In the genomic region with DNA sequence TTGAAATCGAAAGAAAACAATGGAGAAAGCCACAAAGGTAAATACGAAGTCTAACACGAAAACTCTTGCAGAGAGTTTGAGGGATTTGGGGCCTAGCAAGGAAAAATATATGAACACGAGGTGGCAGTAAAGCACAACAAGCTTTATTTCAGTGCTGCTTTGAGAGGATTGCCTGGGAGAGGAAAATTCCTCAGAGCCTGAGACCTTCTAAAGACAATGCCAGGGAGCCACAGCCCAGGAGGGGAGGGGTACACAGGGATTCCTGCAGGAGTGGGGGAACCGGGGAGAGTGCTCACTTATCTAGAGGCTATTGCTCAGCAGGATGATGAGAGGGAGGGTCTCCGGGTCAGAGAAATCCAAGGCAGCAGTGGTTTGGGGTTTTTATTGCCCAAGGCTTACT, we compare ENCODE assay signal across 9 cellular contexts.
DNase-seq lines count a peak whose midpoint lies in the region; ATAC-seq and TF ChIP-seq lines count a peak whose summit lies in the region.
"Had no signal": no experiment of that assay in that cellular context is flagged by ENCODE, and none has a peak within 500 bp of the region (broad histone marks: within the 10 kb centered on the region; RNA-seq: fewer than 3 reads in every experiment).

No MANE protein-coding gene starts in this region.

- H3K4me3 ChIP-seq in upper lobe of right lung = no peak overlapping the region
- H3K4me3 ChIP-seq in aorta (ENCODE audit: low read length in 2 of 2) = no peak overlapping the region

- H3K27me3 ChIP-seq in upper lobe of right lung (no peaks in the 10 kb centered on the region), aorta (ENCODE audit: control insufficient read depth in 1 of 2, insufficient read depth in 2 of 2, low read length in 1 of 2) (no peaks in the 10 kb centered on the region)
- H3K27me3 ChIP-seq: neutrophil had no signal

- TF ChIP-seq CTCF in LNCAP (IDR thresholded peaks at IDR 0.05) (peak; percentile 38; the same call in 1 of the 2 replicates), upper lobe of right lung (IDR thresholded peaks at IDR 0.05) (peak; percentile 57)

- H3K36me3 ChIP-seq in upper lobe of right lung = no peaks in the 10 kb centered on the region
- H3K36me3 ChIP-seq in aorta (ENCODE audit: control insufficient read depth in 1 of 2, insufficient read depth in 2 of 2, low read length in 1 of 2) = no peaks in the 10 kb centered on the region
- H3K36me3 ChIP-seq: neutrophil had no signal

- intact Hi-C loops in upper lobe of right lung (cut with DNase I) = no loop called here
- intact Hi-C loops in aorta (cut with DNase I) = loop anchor here in 1 of 2 donors (2.0 to 10.0 kb wide), 2 partner anchors 494 to 496 kb away; no protein-coding TSS in a partner anchor

- peak; percentile 54 for ATAC-seq in upper lobe of right lung
- no peak for ATAC-seq in esophagus mucosa
- no peak for ATAC-seq in GM19455 (IDR thresholded peaks at IDR 0.05; ENCODE audit: unreplicated experiment)
- no peak for ATAC-seq in aorta (ENCODE audit: low FRiP score)

- H3K4me1 ChIP-seq in upper lobe of right lung (no peaks in the 10 kb centered on the region), aorta (ENCODE audit: control insufficient read depth in 1 of 2, insufficient read depth in 2 of 2, low read length in 2 of 2) (no peaks in the 10 kb centered on the region)

- H3K9me3 ChIP-seq in upper lobe of right lung (no peaks in the 10 kb centered on the region), aorta (ENCODE audit: control insufficient read depth, low read length) (no peaks in the 10 kb centered on the region)
- H3K9me3 ChIP-seq: neutrophil had no signal

- H3K27ac ChIP-seq in upper lobe of right lung = no peak overlapping the region
- H3K27ac ChIP-seq in aorta (ENCODE audit: low read depth in 1 of 2, low read length in 2 of 2) = no peak overlapping the region
- H3K27ac ChIP-seq: neutrophil had no signal

- peak; percentile 51 for DNase-seq in EH (ENCODE audit: low read depth)
- DNase-seq in SHP77 treated with DMSO at 0.1 percent for 48 hours (lab: John Stamatoyannopoulos, UW) = peak; percentile 66
- DNase-seq in iPS DF 19.7 (ENCODE audit: low read depth, low spot score) = peak; percentile 97
- no peak for DNase-seq in upper lobe of right lung
- no peak for DNase-seq in aorta

- WGBS in aorta, 2 donors = 15 to 20% methylated on average over 6 of the region's 6 CpGs

Comparison
In these comparisons a context has a peak if more than half of its experiments do, and no peak if none do; other contexts are left out.
1. DNase-seq: peak in EH (single experiment), SHP77 treated with DMSO at 0.1 percent for 48 hours (single experiment) and iPS DF 19.7 (single experiment); none in upper lobe of right lung (single experiment) and aorta (0 of 2).